ENCODE assay signal across 8 cellular contexts in genomic region chr3:9750556-9751411, GRCh38. TPM values are rescaled to one million over a fixed set of nuclear protein-coding genes. Genes with fewer than 3 reads are reported as not detected.
DNase-seq lines count a peak whose midpoint lies in the region; ATAC-seq and TF ChIP-seq lines count a peak whose summit lies in the region.

No MANE protein-coding gene starts in this region.

- ATAC-seq in thoracic aorta (ENCODE audit: insufficient number of reproducible peaks, low FRiP score, low read depth): no peak

- no peaks in the 10 kb centered on the region for H3K27me3 ChIP-seq in thoracic aorta (replicated peaks; ENCODE audit: insufficient read depth)

- H3K9me3 ChIP-seq in thoracic aorta: no peaks in the 10 kb centered on the region

- DNase-seq in ACHN (peak; percentile 40), HT-29 (ENCODE audit: low spot score) (peak; percentile 15), amniotic epithelial cell (ENCODE audit: low read depth) (peak; percentile 48), left kidney (ENCODE audit: low read depth, low spot score) (peak; percentile 54), thoracic aorta (ENCODE audit: low spot score) (no peak), GM20000 (ENCODE audit: low spot score) (no peak), NCI-H446 (lab: John Stamatoyannopoulos, UW) (no peak)
- no peak for DNase-seq in stimulated activated CD4-positive, alpha-beta T cell treated with anti-CD3 and anti-CD28 coated beads, Interleukin-2, amount 100 ng/mL, for 24 hours

- in situ Hi-C loops in ACHN (cut with HindIII; ENCODE audit: low pct_ligation_motif_present, low pct_unique_long_range_greater_than_20kb, low sequenced_read_pairs): no loop called here

- peaks cover 0 to 28% of the 10 kb centered on the region in 2 donors for H3K4me1 ChIP-seq in thoracic aorta (ENCODE audit: control insufficient read depth in 1 of 2, low read depth in 2 of 2)

- peak overlapping the region; percentile 76 for H3K4me3 ChIP-seq in thoracic aorta

- peak overlapping the region; percentile 76 to 86 for H3K27ac ChIP-seq in thoracic aorta

- H3K36me3 ChIP-seq in thoracic aorta: peaks cover 18% of the 10 kb centered on the region

- TF ChIP-seq CTCF in thoracic aorta (IDR thresholded peaks at IDR 0.05) (no peak), GM20000 (IDR thresholded peaks at IDR 0.05; ENCODE audit: extremely low read depth, missing control alignments) (no peak)

RNA-seq across cellular contexts. Expression of gene OGG1, which starts 1.0 kb away (rescaled TPM):
- 29.3 and 31.2 TPM in 2 replicates for total RNA-seq in HT-29 (2014; rRNA removed; shearing (Covaris generic))
- total RNA-seq in thoracic aorta: 10 to 100 TPM; 23.0 to 26.3 TPM

RNA-seq across cellular contexts. Expression of gene CAMK1, which starts 19.0 kb away (rescaled TPM):
- total RNA-seq in HT-29 (2014; rRNA removed; shearing (Covaris generic)): 0.81 and 3.2 TPM in 2 replicates
- total RNA-seq in thoracic aorta: 10 to 100 TPM; 50.9 to 69.7 TPM

RNA-seq across cellular contexts. Expression of gene BRPF1, which starts 19.2 kb away (rescaled TPM):
- 23.4 and 23.8 TPM in 2 replicates for total RNA-seq in HT-29 (2014; rRNA removed; shearing (Covaris generic))
- 10 to 100 TPM; 16.4 to 21.0 TPM for total RNA-seq in thoracic aorta

RNA-seq across cellular contexts. Expression of gene TADA3, which starts 41.5 kb away (rescaled TPM):
- total RNA-seq in HT-29 (2014; rRNA removed; shearing (Covaris generic)): 65.0 and 68.7 TPM in 2 replicates
- total RNA-seq in thoracic aorta: 10 to 100 TPM; 61.7 to 73.6 TPM

RNA-seq across cellular contexts. Expression of gene ARPC4, which starts 42.1 kb away (rescaled TPM):
- 155 and 192 TPM in 2 replicates for total RNA-seq in HT-29 (2014; rRNA removed; shearing (Covaris generic))
- 100 to 1,000 TPM; 196 to 204 TPM for total RNA-seq in thoracic aorta

Comparison
In these comparisons a context has a peak if more than half of its experiments do, and no peak if none do; other contexts are left out.
1. DNase-seq: peak in ACHN (single experiment), HT-29 (single experiment), amniotic epithelial cell (single experiment) and left kidney (single experiment); none in thoracic aorta (single experiment), GM20000 (single experiment), stimulated activated CD4-positive, alpha-beta T cell treated with anti-CD3 and anti-CD28 coated beads, Interleukin-2, amount 100 ng/mL, for 24 hours (0 of 2) and NCI-H446 (0 of 2).
2. RNA of gene CAMK1, which starts 19.0 kb away (total RNA-seq): 50.9 to 69.7 TPM in thoracic aorta; 0.81 to 3.2 TPM in HT-29; every median in the first group is over 10 times any median in the second.